ENCODE assay signal across 10 cellular contexts in genomic region chr12:52650520-52651081, GRCh38. TPM values are rescaled to one million over a fixed set of nuclear protein-coding genes. Genes with fewer than 3 reads are reported as not detected.
DNase-seq lines count a peak whose midpoint lies in the region; ATAC-seq and TF ChIP-seq lines count a peak whose summit lies in the region.
"Had no signal": no experiment of that assay in that cellular context is flagged by ENCODE, and none has a peak within 500 bp of the region (broad histone marks: within the 10 kb centered on the region; RNA-seq: fewer than 3 reads in every experiment).

No MANE protein-coding gene starts in this region.

- CTCF ChIA-PET in PC-9 (lab: Charles Lee), result no interaction called here

- H3K4me1 ChIP-seq in gastrocnemius medialis (no peaks in the 10 kb centered on the region), PC-9 (replicated peaks; ENCODE audit: insufficient read depth) (peaks cover 20% of the 10 kb centered on the region)

- DNase-seq in Daoy (ENCODE audit: low read depth) (peak; percentile 71), RPMI7951 (ENCODE audit: low read depth) (peak; percentile 50), myocyte (ENCODE audit: low read depth) (peak; percentile 10), NCI-H146 treated with DMSO at 0.1 percent for 48 hours (lab: John Stamatoyannopoulos, UW; ENCODE audit: unreplicated experiment) (no peak), gastrocnemius medialis (no peak), PC-9 (no peak)
- DNase-seq: activated CD4-positive, alpha-beta T cell treated with anti-CD3 and anti-CD28 coated beads, Interleukin-2, amount 50 U/mL, for 4 hours; activated naive CD8-positive, alpha-beta T cell treated with anti-CD3 and anti-CD28 coated beads, Interleukin-2, amount 50 U/mL, for 24 hours; stimulated activated CD4-positive, alpha-beta T cell treated with anti-CD3 and anti-CD28 coated beads, Interleukin-2, amount 100 ng/mL, for 48 hours had no signal

- H3F3A ChIP-seq in PC-9 (ENCODE audit: insufficient read depth, low read depth), result peaks cover 12% of the 10 kb centered on the region; the same call in 1 of the 2 replicates

- H3K27me3 ChIP-seq in gastrocnemius medialis (peaks cover 5 to 15% (median 5%) of the 10 kb centered on the region in 3 donors), PC-9 (ENCODE audit: insufficient read depth, low read depth) (no peaks in the 10 kb centered on the region)

- no peak overlapping the region for H2AFZ ChIP-seq in PC-9

- H3K9me3 ChIP-seq in gastrocnemius medialis (no peaks in the 10 kb centered on the region), PC-9 (ENCODE audit: insufficient read depth, low read depth) (no peaks in the 10 kb centered on the region)

- H3K4me3 ChIP-seq in gastrocnemius medialis (no peak overlapping the region), PC-9 (no peak overlapping the region)

- in situ Hi-C loops in gastrocnemius medialis (cut with MboI; ENCODE audit: low sequenced_read_pairs in 4 of 4), result no loop called here

- no peaks in the 10 kb centered on the region for H3K79me2 ChIP-seq in PC-9 (ENCODE audit: low read depth)

- no peak for TF ChIP-seq CTCF in gastrocnemius medialis (IDR thresholded peaks at IDR 0.05 in 4 of 5, conservative IDR thresholded peaks at IDR 0.05 in 1 of 5)
- TF ChIP-seq CTCF in PC-9 (conservative IDR thresholded peaks at IDR 0.05), result no peak

- intact Hi-C loops in gastrocnemius medialis (cut with DNase I; ENCODE audit: low total_unique reads), result no loop called here
- intact Hi-C loops in PC-9 (cut with micrococcal nuclease; ENCODE audit: unreplicated experiment), result no loop called here

- no peak overlapping the region for H3K27ac ChIP-seq in gastrocnemius medialis
- no peak overlapping the region for H3K27ac ChIP-seq in PC-9

- no peak for TF ChIP-seq POLR2A in gastrocnemius medialis (IDR thresholded peaks at IDR 0.05)

- no peaks in the 10 kb centered on the region for H4K20me1 ChIP-seq in PC-9 (ENCODE audit: insufficient read depth)

- H3K9me2 ChIP-seq in PC-9 (ENCODE audit: insufficient read depth), result no peaks in the 10 kb centered on the region

- ATAC-seq in gastrocnemius medialis, result no peak
- ATAC-seq: activated naive CD8-positive, alpha-beta T cell treated with anti-CD3 and anti-CD28 coated beads, Interleukin-2, amount 50 U/mL, for 24 hours had no signal

- BruUV-seq in PC-9 (replicated peaks; lab: Mats Ljungman, UMichigan), result no TSS peak

- H3K36me3 ChIP-seq in gastrocnemius medialis (no peaks in the 10 kb centered on the region), PC-9 (ENCODE audit: low read depth) (no peaks in the 10 kb centered on the region)

- no peak overlapping the region for H3K4me2 ChIP-seq in PC-9

- POLR2A ChIA-PET in PC-9 (lab: Charles Lee; ENCODE audit: unreplicated experiment), result no interaction called here

RNA-seq across cellular contexts. Expression of gene KRT2, which starts 1.4 kb away (rescaled TPM):
- total RNA-seq in Daoy (2014; rRNA removed; shearing (Covaris generic)), result 0.03 and 0.40 TPM in 2 replicates
- not detected in 2 replicates for total RNA-seq in RPMI7951 (2014; rRNA removed; shearing (Covaris generic))
- not detected in 2 replicates for total RNA-seq in myocyte
- not detected for polyA plus RNA-seq in myocyte (2012)
- not detected for total RNA-seq in gastrocnemius medialis
- total RNA-seq in PC-9 (2021), result not detected in 2 replicates
- total RNA-seq: neural crest cell had no signal

RNA-seq across cellular contexts. Expression of gene KRT1, which starts 29.6 kb away (rescaled TPM):
- not detected in 2 replicates for total RNA-seq in Daoy (2014; rRNA removed; shearing (Covaris generic))
- total RNA-seq in RPMI7951 (2014; rRNA removed; shearing (Covaris generic)), result not detected in 2 replicates
- total RNA-seq in myocyte (not detected in 2 replicates), gastrocnemius medialis (not detected), PC-9 (2021) (not detected in 2 replicates)
- not detected for polyA plus RNA-seq in myocyte (2012)
- total RNA-seq: neural crest cell had no signal

RNA-seq across cellular contexts. Expression of gene KRT73, which starts 32.2 kb away (rescaled TPM):
- total RNA-seq in Daoy (2014; rRNA removed; shearing (Covaris generic)), result not detected in 2 replicates
- total RNA-seq in RPMI7951 (2014; rRNA removed; shearing (Covaris generic)), result not detected in 2 replicates
- total RNA-seq in myocyte, result not detected in 2 replicates
- not detected for polyA plus RNA-seq in myocyte (2012)
- total RNA-seq in gastrocnemius medialis, result not detected
- not detected in 2 replicates for total RNA-seq in PC-9 (2021)
- total RNA-seq: neural crest cell had no signal

RNA-seq across cellular contexts. Expression of gene KRT72, which starts 49.3 kb away (rescaled TPM):
- total RNA-seq in Daoy (2014; rRNA removed; shearing (Covaris generic)), result not detected in 2 replicates
- not detected in 2 replicates for total RNA-seq in RPMI7951 (2014; rRNA removed; shearing (Covaris generic))
- total RNA-seq in myocyte, result not detected in 2 replicates
- polyA plus RNA-seq in myocyte (2012), result not detected
- not detected for total RNA-seq in gastrocnemius medialis
- total RNA-seq in PC-9 (2021), result not detected in 2 replicates
- total RNA-seq: neural crest cell had no signal

RNA-seq across cellular contexts. Expression of gene KRT77, which starts 52.7 kb away (rescaled TPM):
- not detected in 2 replicates for total RNA-seq in Daoy (2014; rRNA removed; shearing (Covaris generic))
- not detected in 2 replicates for total RNA-seq in RPMI7951 (2014; rRNA removed; shearing (Covaris generic))
- not detected in 2 replicates for total RNA-seq in myocyte
- polyA plus RNA-seq in myocyte (2012), result not detected
- not detected for total RNA-seq in gastrocnemius medialis
- total RNA-seq in PC-9 (2021), result not detected in 2 replicates
- total RNA-seq: neural crest cell had no signal

Comparison
In these comparisons a context has a peak if more than half of its experiments do, and no peak if none do; other contexts are left out.
1. DNase-seq: peak in Daoy (single experiment), RPMI7951 (single experiment) and myocyte (single experiment); none in NCI-H146 treated with DMSO at 0.1 percent for 48 hours (single experiment), gastrocnemius medialis (0 of 2) and PC-9 (0 of 2).